Comparison of ENCODE assay signal across 29 cellular contexts in genomic region chr4:76272582-76272981, GRCh38. TPM values are rescaled to one million over a fixed set of nuclear protein-coding genes. Genes with fewer than 3 reads are reported as not detected.
"Had no signal": no experiment of that assay in that cellular context is flagged by ENCODE, and none has a peak within 500 bp of the region (broad histone marks: within the 10 kb centered on the region; RNA-seq: fewer than 3 reads in every experiment).

No MANE protein-coding gene starts in this region.

- H3K9me3 ChIP-seq: ovary, psoas muscle, spleen, thoracic aorta, thyroid gland, tibial nerve, upper lobe of left lung, vagina had no signal

- H3K27me3 ChIP-seq: neural progenitor cell, ovary, spleen, thyroid gland, tibial nerve, upper lobe of left lung, vagina had no signal

- H3K9ac ChIP-seq: neural progenitor cell, parathyroid adenoma had no signal

- H2AFZ ChIP-seq: neural progenitor cell, parathyroid adenoma had no signal

- ATAC-seq: natural killer cell; psoas muscle; right cardiac atrium; sciatic nerve; stimulated activated memory B cell treated with anti-CD40 and anti-IgM and Interleukin-4, amounts not matched to agents 10 μg/mL and 1 μg/mL and 100 μg/mL, for 72 hours; stimulated activated naive CD8-positive, alpha-beta T cell treated with anti-CD3 and anti-CD28 coated beads, Interleukin-15, amount 100 ng/mL, for 72 hours; stimulated activated naive CD8-positive, alpha-beta T cell treated with anti-CD3 and anti-CD28 coated beads, Interleukin-15, Interleukin-2, amounts not matched to agents 100 U/mL and 50 U/mL, for 24 hours had no signal

- H3K4me1 ChIP-seq: neural progenitor cell, parathyroid adenoma, psoas muscle, spleen, thyroid gland, tibial nerve, vagina had no signal

- H3K27ac ChIP-seq: neural progenitor cell, ovary, parathyroid adenoma, psoas muscle, skin epidermis, spleen, thoracic aorta, thyroid gland, tibial nerve, upper lobe of left lung, vagina had no signal

- H3K79me2 ChIP-seq: parathyroid adenoma had no signal

- FAIRE-seq: urothelium cell line had no signal

- H3K4me2 ChIP-seq: neural progenitor cell, smooth muscle cell had no signal

- H3K4me3 ChIP-seq: neural progenitor cell, ovary, psoas muscle, skin epidermis, smooth muscle cell, spleen, thoracic aorta, thyroid gland, tibial nerve, upper lobe of left lung, vagina had no signal

- DNase-seq: natural killer cell; occipital lobe; ovary; posterior cingulate gyrus; psoas muscle; right cardiac atrium; spleen; stimulated activated CD4-positive, alpha-beta T cell treated with anti-CD3 and anti-CD28 coated beads, Interleukin-12 subunit alpha, Interleukin-12 subunit beta, amount 100 ng/mL, for 4 hours; stimulated activated CD4-positive, alpha-beta T cell treated with anti-CD3 and anti-CD28 coated beads, Interleukin-1b, Interleukin-23, amount 100 ng/mL, for 48 hours; stimulated activated CD4-positive, alpha-beta T cell treated with anti-CD3 and anti-CD28 coated beads, Interleukin-4, amount 100 ng/mL, for 1 hour; stimulated activated CD4-positive, alpha-beta T cell treated with anti-CD3 and anti-CD28 coated beads, Interleukin-4, amount 100 ng/mL, for 4 hours; stimulated activated CD8-positive, alpha-beta memory T cell treated with anti-CD3 and anti-CD28 coated beads, Interleukin-4, amount 100 ng/mL, for 48 hours; stimulated activated naive CD4-positive, alpha-beta T cell; stimulated activated naive CD8-positive, alpha-beta T cell treated with anti-CD3 and anti-CD28 coated beads, Interleukin-15, amount 100 ng/mL, for 72 hours; stimulated activated naive CD8-positive, alpha-beta T cell treated with anti-CD3 and anti-CD28 coated beads, Interleukin-15, Interleukin-2, amounts not matched to agents 100 U/mL and 50 U/mL, for 24 hours; thyroid gland; trophoblast cell; upper lobe of left lung had no signal

- H3K36me3 ChIP-seq: neural progenitor cell, ovary, spleen, thoracic aorta, thyroid gland, tibial nerve, upper lobe of left lung, vagina had no signal

RNA-seq across cellular contexts. Expression of gene STBD1, which starts 34.0 kb away (rescaled TPM):
- polyA plus RNA-seq: neural cell had no signal
